Comparison of ENCODE assay signal across 13 cellular contexts in the genomic region with DNA sequence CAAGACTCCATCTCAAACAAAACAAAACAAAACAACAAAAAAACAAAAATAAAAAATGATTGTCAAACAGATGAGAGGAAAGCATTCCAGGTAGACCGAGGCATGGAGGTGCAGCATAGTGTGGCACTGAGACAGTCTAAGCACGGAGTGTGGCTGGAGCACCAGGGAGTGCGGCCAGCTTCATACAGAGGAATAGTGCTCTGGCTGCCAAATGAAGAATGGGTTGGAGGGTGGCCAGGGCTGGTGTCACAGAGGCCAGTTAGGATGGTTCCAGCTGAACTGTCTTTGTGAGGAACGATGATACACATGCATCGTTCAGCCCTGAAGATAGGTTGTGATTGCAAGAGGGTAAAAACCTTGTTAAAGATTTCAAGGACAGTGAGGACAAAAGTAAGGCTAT. TPM values are rescaled to one million over a fixed set of nuclear protein-coding genes. Genes with fewer than 3 reads are reported as not detected.
A peak's percentile ranks its signal among the peaks of the same experiment; 100 is the strongest.
DNase-seq lines count a peak whose midpoint lies in the region; ATAC-seq and TF ChIP-seq lines count a peak whose summit lies in the region.
"Had no signal": no experiment of that assay in that cellular context is flagged by ENCODE, and none has a peak within 500 bp of the region (broad histone marks: within the 10 kb centered on the region; RNA-seq: fewer than 3 reads in every experiment).

No MANE protein-coding gene starts in this region.

- no peaks in the 10 kb centered on the region for H3K36me3 ChIP-seq in thyroid gland

- peaks cover 26 to 44% of the 10 kb centered on the region in 2 donors for H3K4me1 ChIP-seq in thyroid gland

- H3K27ac ChIP-seq in caudate nucleus (ENCODE audit: low read depth, low read length) (no peak overlapping the region), thyroid gland (no peak overlapping the region)
- H3K27ac ChIP-seq: PC-9 had no signal

- no peak overlapping the region for H3K4me3 ChIP-seq in thyroid gland (replicated peaks in 1 of 3)
- H3K4me3 ChIP-seq: GM23338, PC-9 had no signal

- no peak for TF ChIP-seq POLR2A in thyroid gland (IDR thresholded peaks at IDR 0.05)

- H3K27me3 ChIP-seq in thyroid gland: no peaks in the 10 kb centered on the region

- TF ChIP-seq CTCF in thyroid gland (IDR thresholded peaks at IDR 0.05): no peak

- no peaks in the 10 kb centered on the region for H3K9me3 ChIP-seq in thyroid gland

- intact Hi-C loops in left cardiac atrium (cut with DNase I) (no loop called here), thyroid gland (cut with DNase I) (no loop called here)

- DNase-seq in caudate nucleus (lab: John Stamatoyannopoulos, UW) (peak in 59 of 61 donors; percentile 11 to 87 (median 65)), left cardiac atrium (peak; percentile 64), mucosa of gallbladder (ENCODE audit: low spot score) (peak; percentile 38), thyroid gland (peak; percentile 11 to 35), SKM-1 (lab: John Stamatoyannopoulos, UW; ENCODE audit: unreplicated experiment) (no peak), NCI-H1105 treated with DMSO at 0.1 percent for 48 hours (lab: John Stamatoyannopoulos, UW) (no peak), SHP77 treated with DMSO at 0.1 percent for 48 hours (lab: John Stamatoyannopoulos, UW) (no peak), NCI-H2171 (lab: John Stamatoyannopoulos, UW) (no peak)
- DNase-seq: activated CD4-positive, alpha-beta T cell treated with anti-CD3 and anti-CD28 coated beads for 36 hours; activated effector memory CD4-positive, alpha-beta T cell treated with Interleukin-2 at 50 U/mL for 16 hours; NCI-H1092 treated with DMSO at 0.1 percent for 48 hours; PC-9 had no signal

- 60 to 62% methylated on average over 5 of the region's 5 CpGs for WGBS in thyroid gland, 2 donors

- ATAC-seq in left cardiac atrium: peak; percentile 85 to 87
- ATAC-seq: activated CD4-positive, alpha-beta T cell treated with anti-CD3 and anti-CD28 coated beads for 36 hours; GM23338 had no signal

RNA-seq across cellular contexts. Expression of a gene that starts 28.3 kb away (rescaled TPM):
- 10 to 100 TPM; 35.2 to 51.4 TPM for total RNA-seq in left cardiac atrium
- total RNA-seq in mucosa of gallbladder: 62.0 TPM
- 10 to 100 TPM; 22.4 to 52.1 (median 26.4) TPM for total RNA-seq in thyroid gland

Comparison
In these comparisons a context has a peak if more than half of its experiments do, and no peak if none do; other contexts are left out.
1. DNase-seq: peak in caudate nucleus (59 of 61), left cardiac atrium (single experiment), mucosa of gallbladder (single experiment) and thyroid gland (2 of 2); none in SKM-1 (single experiment), NCI-H1105 treated with DMSO at 0.1 percent for 48 hours (single experiment), SHP77 treated with DMSO at 0.1 percent for 48 hours (single experiment) and NCI-H2171 (single experiment).